ENCODE assay signal across 12 cellular contexts in the genomic region with DNA sequence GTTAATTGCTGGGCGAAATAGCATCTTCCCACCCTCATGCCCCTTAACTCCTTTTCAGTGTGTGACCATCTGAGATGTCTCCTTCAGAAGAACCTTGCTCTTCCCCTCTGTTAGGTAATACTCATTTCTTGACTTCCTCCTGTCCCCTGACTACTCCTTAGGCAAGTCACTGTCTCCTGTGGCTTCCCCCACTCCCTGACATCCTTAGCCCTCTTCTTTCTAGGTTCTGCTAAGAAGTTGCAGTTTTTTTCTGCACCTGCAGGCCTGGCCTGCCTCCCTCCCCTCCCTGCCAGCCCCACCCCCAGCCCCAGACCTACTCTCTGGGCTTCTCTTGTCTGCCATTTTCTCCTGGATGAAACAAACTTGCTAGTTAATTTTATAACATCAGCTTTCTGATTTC. TPM values are rescaled to one million over a fixed set of nuclear protein-coding genes. Genes with fewer than 3 reads are reported as not detected.
DNase-seq lines count a peak whose midpoint lies in the region; ATAC-seq and TF ChIP-seq lines count a peak whose summit lies in the region.
"Had no signal": no experiment of that assay in that cellular context is flagged by ENCODE, and none has a peak within 500 bp of the region (broad histone marks: within the 10 kb centered on the region; RNA-seq: fewer than 3 reads in every experiment).

No MANE protein-coding gene starts in this region.

- no peak for TF ChIP-seq CTCF in right atrium auricular region (IDR thresholded peaks at IDR 0.05)
- TF ChIP-seq CTCF in MM.1S (IDR thresholded peaks at IDR 0.05; ENCODE audit: low read length): no peak
- TF ChIP-seq CTCF in activated CD8-positive, alpha-beta T cell treated with anti-CD3 and anti-CD28 coated beads for 36 hours (IDR thresholded peaks at IDR 0.05): no peak
- TF ChIP-seq CTCF in upper lobe of right lung (IDR thresholded peaks at IDR 0.05): no peak
- no peak for TF ChIP-seq CTCF in left lung (IDR thresholded peaks at IDR 0.05)

- CTCF ChIA-PET in activated CD8-positive, alpha-beta T cell treated with anti-CD3 and anti-CD28 coated beads for 36 hours (lab: Charles Lee): interaction anchor here (1.0 to 3.2 kb wide), 15 partner anchors 9 to 1286 kb away, joined by 3 to 44 read pairs (median 6); a partner anchor contains a TSS

- no peaks in the 10 kb centered on the region for H3K4me1 ChIP-seq in right cardiac atrium (ENCODE audit: control insufficient read depth, insufficient read depth, low read length)
- no peaks in the 10 kb centered on the region for H3K4me1 ChIP-seq in right atrium auricular region
- H3K4me1 ChIP-seq in MM.1S (ENCODE audit: low read length): peaks cover 5% of the 10 kb centered on the region; the same call in 1 of the 2 replicates
- H3K4me1 ChIP-seq in upper lobe of right lung: no peaks in the 10 kb centered on the region
- no peaks in the 10 kb centered on the region for H3K4me1 ChIP-seq in left lung
- H3K4me1 ChIP-seq: colonic mucosa had no signal

- H3K27me3 Mint-ChIP-seq in activated CD8-positive, alpha-beta T cell treated with anti-CD3 and anti-CD28 coated beads for 36 hours: peaks cover 3% of the 10 kb centered on the region

- H4K20me1 ChIP-seq in MM.1S (ENCODE audit: insufficient read depth, low read length): no peaks in the 10 kb centered on the region

- H3K9me3 ChIP-seq in right cardiac atrium (ENCODE audit: control insufficient read depth, low read length): no peaks in the 10 kb centered on the region
- H3K9me3 ChIP-seq in right atrium auricular region: no peaks in the 10 kb centered on the region
- H3K9me3 ChIP-seq in MM.1S (replicated peaks; ENCODE audit: insufficient read depth, low read length): no peaks in the 10 kb centered on the region
- H3K9me3 ChIP-seq in upper lobe of right lung: no peaks in the 10 kb centered on the region
- no peaks in the 10 kb centered on the region for H3K9me3 ChIP-seq in left lung
- H3K9me3 ChIP-seq: colonic mucosa had no signal

- ATAC-seq in right cardiac atrium (peak; percentile 21 to 26), upper lobe of right lung (peak; percentile 62), left lung (no peak)
- ATAC-seq in activated CD8-positive, alpha-beta T cell treated with anti-CD3 and anti-CD28 coated beads for 36 hours: peak; percentile 64

- peak overlapping the region; percentile 44; the same call in 1 of the 2 replicates for H2AFZ ChIP-seq in MM.1S (ENCODE audit: low read length)

- H3K36me3 Mint-ChIP-seq in activated CD8-positive, alpha-beta T cell treated with anti-CD3 and anti-CD28 coated beads for 36 hours (ENCODE audit: low read depth): no peaks in the 10 kb centered on the region

- H3K36me3 ChIP-seq in right atrium auricular region: no peaks in the 10 kb centered on the region
- H3K36me3 ChIP-seq in MM.1S (replicated peaks; ENCODE audit: insufficient read depth, low read length): no peaks in the 10 kb centered on the region
- no peaks in the 10 kb centered on the region for H3K36me3 ChIP-seq in upper lobe of right lung
- no peaks in the 10 kb centered on the region for H3K36me3 ChIP-seq in left lung
- H3K36me3 ChIP-seq: colonic mucosa had no signal

- 84% methylated on average over 1 of the region's 1 CpG for WGBS in right cardiac atrium

- H3K4me2 ChIP-seq in MM.1S (ENCODE audit: low read depth, low read length): no peak overlapping the region

- H3K27ac ChIP-seq in right cardiac atrium (ENCODE audit: low read length): no peak overlapping the region
- no peak overlapping the region for H3K27ac ChIP-seq in right atrium auricular region
- H3K27ac ChIP-seq in MM.1S (ENCODE audit: low read length): no peak overlapping the region
- no peak overlapping the region for H3K27ac ChIP-seq in upper lobe of right lung
- peak overlapping the region in 1 of 2 donors; percentile 8 for H3K27ac ChIP-seq in left lung
- H3K27ac ChIP-seq: colonic mucosa had no signal

- no peaks in the 10 kb centered on the region for H3K27me3 ChIP-seq in right cardiac atrium (ENCODE audit: control insufficient read depth, insufficient read depth)
- no peaks in the 10 kb centered on the region for H3K27me3 ChIP-seq in right atrium auricular region
- no peaks in the 10 kb centered on the region for H3K27me3 ChIP-seq in MM.1S (replicated peaks; ENCODE audit: insufficient read depth, low read length)
- H3K27me3 ChIP-seq in upper lobe of right lung: no peaks in the 10 kb centered on the region
- H3K27me3 ChIP-seq in left lung: no peaks in the 10 kb centered on the region
- H3K27me3 ChIP-seq: colonic mucosa had no signal

- H3K79me2 ChIP-seq in MM.1S (ENCODE audit: low read length): no peaks in the 10 kb centered on the region

- H3K4me3 Mint-ChIP-seq in activated CD8-positive, alpha-beta T cell treated with anti-CD3 and anti-CD28 coated beads for 36 hours: no peak overlapping the region

- peak overlapping the region; percentile 17 for H3K27ac Mint-ChIP-seq in activated CD8-positive, alpha-beta T cell treated with anti-CD3 and anti-CD28 coated beads for 36 hours

- no peaks in the 10 kb centered on the region for H3K9me3 Mint-ChIP-seq in activated CD8-positive, alpha-beta T cell treated with anti-CD3 and anti-CD28 coated beads for 36 hours

- H3K4me3 ChIP-seq in right cardiac atrium (ENCODE audit: low read length) (no peak overlapping the region), right atrium auricular region (no peak overlapping the region), MM.1S (ENCODE audit: low read length) (no peak overlapping the region), upper lobe of right lung (no peak overlapping the region), left lung (no peak overlapping the region)
- H3K4me3 ChIP-seq: colonic mucosa had no signal

- H3K9ac ChIP-seq in MM.1S (ENCODE audit: low read length): no peak overlapping the region

- H3K4me1 Mint-ChIP-seq in activated CD8-positive, alpha-beta T cell treated with anti-CD3 and anti-CD28 coated beads for 36 hours (ENCODE audit: low read depth): peaks cover 6% of the 10 kb centered on the region

- POLR2A ChIA-PET in activated CD8-positive, alpha-beta T cell treated with anti-CD3 and anti-CD28 coated beads for 36 hours (lab: Charles Lee): interaction anchor here (1.6 kb wide), 1 partner anchor 103 kb away, joined by 4 read pairs; no protein-coding TSS in a partner anchor

- intact Hi-C loops in right cardiac atrium (cut with DNase I) (loop anchor here (5.0 to 10.0 kb wide), 7 partner anchors 102 to 1285 kb away; a partner anchor contains a TSS), upper lobe of right lung (cut with DNase I) (loop anchor here (10.0 kb wide), 1 partner anchor 282 kb away; no protein-coding TSS in a partner anchor), left lung (cut with DNase I) (loop anchor here in 1 of 2 donors (10.0 kb wide), 2 partner anchors 282 to 1282 kb away; no protein-coding TSS in a partner anchor)
- intact Hi-C loops in activated CD8-positive, alpha-beta T cell treated with anti-CD3 and anti-CD28 coated beads for 36 hours (cut with micrococcal nuclease): loop anchor here (5.0 to 10.0 kb wide), 4 partner anchors 105 to 560 kb away; a partner anchor contains a TSS

- DNase-seq in right cardiac atrium (no peak), right atrium auricular region (ENCODE audit: low spot score) (no peak), MM.1S (peak; percentile 34), upper lobe of right lung (no peak), left lung (no peak), cortex of kidney (lab: John Stamatoyannopoulos, UW) (no peak), dermis blood vessel endothelial cell (no peak)
- peak; percentile 33 for DNase-seq in activated CD8-positive, alpha-beta T cell treated with anti-CD3 and anti-CD28 coated beads for 36 hours
- DNase-seq: activated effector memory CD4-positive, alpha-beta T cell treated with anti-CD3 and anti-CD28 coated beads, Interleukin-2, amount 50 U/mL, for 16 hours; colonic mucosa; left ventricle myocardium superior; NCI-H1436 treated with DMSO at 0.1 percent for 48 hours had no signal

- no peaks in the 10 kb centered on the region for H3F3A ChIP-seq in MM.1S (ENCODE audit: insufficient read depth, low read length)

- H3K9me2 ChIP-seq in MM.1S (replicated peaks; ENCODE audit: insufficient read depth, low read length): no peaks in the 10 kb centered on the region

RNA-seq across cellular contexts. Expression of a gene that starts 15.2 kb away (rescaled TPM):
- 100 to 1,000 TPM; 258 to 299 (median 276) TPM for total RNA-seq in right cardiac atrium
- 318 TPM for polyA plus RNA-seq in right cardiac atrium
- total RNA-seq in right atrium auricular region: 100 to 1,000 TPM; 369 to 524 TPM
- total RNA-seq in activated CD8-positive, alpha-beta T cell treated with anti-CD3 and anti-CD28 coated beads for 36 hours: 10 to 100 TPM; 78.3 to 80.5 TPM
- 95.3 TPM for total RNA-seq in upper lobe of right lung
- 10 to 100 TPM; 80.2 to 91.5 TPM for total RNA-seq in left lung
- total RNA-seq in dermis blood vessel endothelial cell: 281 and 342 TPM in 2 replicates

RNA-seq across cellular contexts. Expression of a gene that starts 51.8 kb away (rescaled TPM):
- total RNA-seq in right cardiac atrium: 1 to 10 TPM; 2.1 to 2.8 (median 2.6) TPM
- 1.0 TPM for polyA plus RNA-seq in right cardiac atrium
- total RNA-seq in right atrium auricular region: 1 to 10 TPM; 1.1 to 1.4 TPM
- 10 to 100 TPM; 39.2 to 39.7 TPM for total RNA-seq in activated CD8-positive, alpha-beta T cell treated with anti-CD3 and anti-CD28 coated beads for 36 hours
- total RNA-seq in upper lobe of right lung: 4.2 TPM
- 1 to 10 TPM; 4.1 to 6.6 TPM for total RNA-seq in left lung
- total RNA-seq in dermis blood vessel endothelial cell: 3.6 and 8.4 TPM in 2 replicates

Comparison
In these comparisons a context has a peak if more than half of its experiments do, and no peak if none do; other contexts are left out.
1. DNase-seq: peak in MM.1S (single experiment) and activated CD8-positive, alpha-beta T cell treated with anti-CD3 and anti-CD28 coated beads for 36 hours (single experiment); none in right cardiac atrium (0 of 3), right atrium auricular region (single experiment), upper lobe of right lung (single experiment), left lung (0 of 2), cortex of kidney (single experiment) and dermis blood vessel endothelial cell (single experiment).